In genomic region chr4:57442834-57443291, GRCh38 we compare ENCODE assay signal across 8 cellular contexts.
A peak's percentile ranks its signal among the peaks of the same experiment; 100 is the strongest.
DNase-seq lines count a peak whose midpoint lies in the region; ATAC-seq and TF ChIP-seq lines count a peak whose summit lies in the region.

No MANE protein-coding gene starts in this region.

- H3K27ac ChIP-seq in left ventricle myocardium inferior (replicated peaks) (peak overlapping the region; percentile 78), sigmoid colon (peak overlapping the region in 1 of 4 donors; percentile 59)

- no peak for TF ChIP-seq EP300 in sigmoid colon (IDR thresholded peaks at IDR 0.05)

- intact Hi-C loops in left ventricle myocardium inferior (cut with micrococcal nuclease) = no loop called here
- intact Hi-C loops in sigmoid colon (cut with DNase I) = no loop called here

- peaks cover 31% of the 10 kb centered on the region for H3K4me1 ChIP-seq in left ventricle myocardium inferior
- peaks cover 0 to 8% (median 3%) of the 10 kb centered on the region in 4 donors for H3K4me1 ChIP-seq in sigmoid colon

- POLR2A ChIA-PET in GM10248 (lab: Yijun Ruan, JAX) = no interaction called here

- peak; percentile 76 for TF ChIP-seq CTCF in GM10248 (IDR thresholded peaks at IDR 0.05; ENCODE audit: control extremely low read depth, extremely low read depth, low read depth, missing control alignments)
- TF ChIP-seq CTCF in LNCAP (IDR thresholded peaks at IDR 0.05) = peak; percentile 95
- peak; percentile 81 for TF ChIP-seq CTCF in left ventricle myocardium inferior (IDR thresholded peaks at IDR 0.05; ENCODE audit: borderline replicate concordance)
- peak; percentile 29 to 72 (median 48) for TF ChIP-seq CTCF in sigmoid colon (IDR thresholded peaks at IDR 0.05)

- H3K27me3 ChIP-seq in left ventricle myocardium inferior (ENCODE audit: low read depth) (no peaks in the 10 kb centered on the region), sigmoid colon (no peaks in the 10 kb centered on the region)

- no peaks in the 10 kb centered on the region for H3K9me3 ChIP-seq in left ventricle myocardium inferior (replicated peaks)
- no peaks in the 10 kb centered on the region for H3K9me3 ChIP-seq in sigmoid colon

- DNase-seq in A172 (ENCODE audit: low spot score) (peak; percentile 32), GM10248 (ENCODE audit: extremely low spot score) (peak; percentile 16), UCSD-AML1 (lab: John Stamatoyannopoulos, UW; ENCODE audit: unreplicated experiment) (peak; percentile 14), left ventricle myocardium inferior (peak; percentile 38), sigmoid colon (no peak)

- ATAC-seq in HG02973 (IDR thresholded peaks at IDR 0.05; ENCODE audit: unreplicated experiment) (no peak), HG02938 (IDR thresholded peaks at IDR 0.05; ENCODE audit: unreplicated experiment) (no peak)

- no peaks in the 10 kb centered on the region for H3K36me3 ChIP-seq in left ventricle myocardium inferior
- H3K36me3 ChIP-seq in sigmoid colon = no peaks in the 10 kb centered on the region

- CTCF ChIA-PET in GM10248 (lab: Yijun Ruan, JAX) = interaction anchor here (1.4 to 3.6 kb wide), 7 partner anchors 10 to 279 kb away, joined by 4 to 19 read pairs (median 6); no protein-coding TSS in a partner anchor

- TF ChIP-seq POLR2A in sigmoid colon (IDR thresholded peaks at IDR 0.05) = no peak

- WGBS in sigmoid colon, 2 donors = 28 to 29% methylated on average over 4 of the region's 4 CpGs

- no peak overlapping the region for H3K4me3 ChIP-seq in left ventricle myocardium inferior
- no peak overlapping the region for H3K4me3 ChIP-seq in sigmoid colon
